In genomic region chr7:153399554-153399940, GRCh38 we compare ENCODE assay signal across 20 cellular contexts.
DNase-seq lines count a peak whose midpoint lies in the region; TF ChIP-seq lines count a peak whose summit lies in the region.
"Had no signal": no experiment of that assay in that cellular context is flagged by ENCODE, and none has a peak within 500 bp of the region (broad histone marks: within the 10 kb centered on the region; RNA-seq: fewer than 3 reads in every experiment).

No MANE protein-coding gene starts in this region.

- H3K4me2 ChIP-seq in mesendoderm (ENCODE audit: low read length): no peak overlapping the region
- H3K4me2 ChIP-seq: A549 had no signal

- CTCF ChIA-PET in HEK293T (lab: Yijun Ruan, JAX): no interaction called here

- no peaks in the 10 kb centered on the region for H3K4me1 ChIP-seq in mesendoderm (ENCODE audit: control insufficient read depth, low read depth, low read length)
- H3K4me1 ChIP-seq: A549, HAP-1 had no signal

- H3K27ac ChIP-seq in mesendoderm (ENCODE audit: low read depth, low read length): no peak overlapping the region
- H3K27ac ChIP-seq: 22Rv1, A549, C4-2B, GM23248, HL-60 had no signal

- H3K79me1 ChIP-seq in mesendoderm (ENCODE audit: low read length): no peaks in the 10 kb centered on the region

- DNase-seq in DMS153 (lab: John Stamatoyannopoulos, UW): peak; percentile 40
- no peak for DNase-seq in DMS153 treated with DMSO at 0.1 percent for 48 hours (lab: John Stamatoyannopoulos, UW; ENCODE audit: unreplicated experiment)
- peak; percentile 44 for DNase-seq in NCI-H748 (lab: John Stamatoyannopoulos, UW; ENCODE audit: unreplicated experiment)
- no peak for DNase-seq in NCI-H748 treated with DMSO at 0.1 percent for 48 hours (lab: John Stamatoyannopoulos, UW)
- peak; percentile 54 for DNase-seq in mesendoderm
- DNase-seq in NCI-H69 (lab: John Stamatoyannopoulos, UW): no peak
- DNase-seq in HEK293T (ENCODE audit: extremely low spot score): no peak
- DNase-seq in NAMALWA (ENCODE audit: low spot score): no peak
- DNase-seq: AML-193; CD4-positive, alpha-beta T cell; DMS53; DND-41; EL; GM23248; IMR-90 had no signal

- H3K9ac ChIP-seq in mesendoderm (ENCODE audit: low read length): no peak overlapping the region
- H3K9ac ChIP-seq: GM23248 had no signal

- no peak overlapping the region for H2BK120ac ChIP-seq in mesendoderm (ENCODE audit: low read depth, low read length)

- no peak overlapping the region for H4K5ac ChIP-seq in mesendoderm (ENCODE audit: low read length)

- no peaks in the 10 kb centered on the region for H3K79me2 ChIP-seq in mesendoderm (ENCODE audit: control insufficient read depth, insufficient read depth, low read length)

- WGBS in mesendoderm (ENCODE audit: extremely low coverage, insufficient coverage, low lambda C conversion rate): no CpG with 5 or more reads among the region's 1 CpG

- H4K8ac ChIP-seq in mesendoderm (ENCODE audit: low read depth, low read length): no peak overlapping the region

- no peak overlapping the region for H3K4me3 ChIP-seq in mesendoderm (ENCODE audit: low read length)
- H3K4me3 ChIP-seq: A549, GM23248, HAP-1 had no signal

- no peak overlapping the region for H3K18ac ChIP-seq in mesendoderm (ENCODE audit: low read length)

- no peak overlapping the region for H2BK15ac ChIP-seq in mesendoderm (replicated peaks; ENCODE audit: low read depth)

- H2AK5ac ChIP-seq in mesendoderm (ENCODE audit: low read length): no peak overlapping the region

- POLR2A ChIA-PET in HEK293T (lab: Yijun Ruan, JAX): no interaction called here

- no peaks in the 10 kb centered on the region for H3K36me3 ChIP-seq in mesendoderm (ENCODE audit: control insufficient read depth, insufficient read depth, low read length)
- H3K36me3 ChIP-seq: HAP-1 had no signal

- no peak overlapping the region for H2BK5ac ChIP-seq in mesendoderm (ENCODE audit: low read length)

- H3K56ac ChIP-seq in mesendoderm (ENCODE audit: low read length): no peak overlapping the region

- no peaks in the 10 kb centered on the region for H3K27me3 ChIP-seq in mesendoderm (ENCODE audit: insufficient read depth, low read length, poor library complexity)

- no peak overlapping the region for H3K23ac ChIP-seq in mesendoderm (ENCODE audit: low read length)

- no peak overlapping the region for H3K4ac ChIP-seq in mesendoderm (ENCODE audit: low read depth, low read length)

TF ChIP-seq in HEK293T, 16 proteins besides CTCF, POLR2A, EP300 and RAD21:
- TF ChIP-seq BHLHE40 (IDR thresholded peaks at IDR 0.05; ENCODE audit: borderline replicate concordance) (no peak), PKNOX1 (IDR thresholded peaks at IDR 0.05) (no peak), FOXM1 (IDR thresholded peaks at IDR 0.05; ENCODE audit: borderline replicate concordance) (no peak), HDGF (IDR thresholded peaks at IDR 0.05; ENCODE audit: borderline replicate concordance) (no peak), NFRKB (IDR thresholded peaks at IDR 0.05) (no peak), ZNF384 (IDR thresholded peaks at IDR 0.05) (no peak), TARDBP (IDR thresholded peaks at IDR 0.05) (no peak), SUZ12 (IDR thresholded peaks at IDR 0.05) (no peak), ARNT (IDR thresholded peaks at IDR 0.05) (no peak), ELF4 (IDR thresholded peaks at IDR 0.05) (no peak), L3MBTL2 (conservative IDR thresholded peaks at IDR 0.05) (no peak)

Comparison
In these comparisons a context has a peak if more than half of its experiments do, and no peak if none do; other contexts are left out.
1. DNase-seq: peak in DMS153 (single experiment), NCI-H748 (single experiment) and mesendoderm (single experiment); none in DMS153 treated with DMSO at 0.1 percent for 48 hours (single experiment), NCI-H748 treated with DMSO at 0.1 percent for 48 hours (single experiment), NCI-H69 (single experiment), HEK293T (single experiment) and NAMALWA (single experiment).